10 cellular contexts compared by ENCODE assay signal in the genomic region with DNA sequence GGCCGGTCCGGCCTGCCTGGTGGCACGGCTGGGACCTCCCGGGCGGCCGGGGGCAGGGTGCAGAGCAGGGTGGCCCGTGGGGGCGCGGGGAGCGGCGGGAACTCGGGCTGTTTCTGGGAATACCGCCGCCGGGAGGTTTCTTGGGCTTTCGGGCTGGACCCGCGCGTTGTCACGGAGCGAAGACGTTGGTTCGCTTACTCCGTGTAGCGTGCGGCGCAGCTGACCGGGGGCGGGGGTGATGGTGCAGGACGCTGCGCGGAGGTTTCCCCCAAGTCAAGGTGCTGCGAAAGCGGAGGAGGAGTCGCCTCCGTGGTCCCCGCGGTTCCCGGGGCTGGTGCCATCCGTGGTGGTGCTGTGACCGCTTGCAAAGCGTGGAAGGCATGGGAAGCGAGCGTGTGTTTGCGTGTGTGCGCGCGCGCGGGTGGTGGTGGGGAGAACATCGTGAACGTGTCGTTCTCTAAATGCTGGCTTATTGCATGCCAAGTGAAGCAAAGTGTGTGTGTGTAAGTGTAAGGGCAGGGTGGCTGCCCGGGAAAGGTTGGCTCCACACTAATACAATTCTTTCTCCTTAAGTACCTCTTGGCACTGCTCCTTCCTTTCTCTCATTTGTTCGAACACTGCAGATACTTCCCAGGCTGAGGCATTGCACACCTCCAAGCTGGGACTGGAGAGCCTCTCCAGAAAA. TPM values are rescaled to one million over a fixed set of nuclear protein-coding genes. Genes with fewer than 3 reads are reported as not detected.
DNase-seq lines count a peak whose midpoint lies in the region; ATAC-seq, FAIRE-seq and TF ChIP-seq lines count a peak whose summit lies in the region.
"Had no signal": no experiment of that assay in that cellular context is flagged by ENCODE, and none has a peak within 500 bp of the region (broad histone marks: within the 10 kb centered on the region; RNA-seq: fewer than 3 reads in every experiment).

No MANE protein-coding gene starts in this region.

- H3K4me3 ChIP-seq in kidney (ENCODE audit: low read length in 2 of 2), result peak overlapping the region in 1 of 2 donors; percentile 39

- H3K9ac ChIP-seq in kidney (ENCODE audit: low read length in 2 of 2), result no peak overlapping the region

- peaks cover 19% of the 10 kb centered on the region for H3K27me3 Mint-ChIP-seq in central memory CD8-positive, alpha-beta T cell
- H3K27me3 Mint-ChIP-seq in stimulated activated naive B cell treated with anti-CD40 and anti-IgM and Interleukin-4, amounts not matched to agents 10 μg/mL and 1 μg/mL and 100 μg/mL, for 72 hours, result peaks cover 37 to 40% of the 10 kb centered on the region in 2 donors
- H3K27me3 Mint-ChIP-seq in CD4-positive, alpha-beta T cell, result peaks cover 42% of the 10 kb centered on the region

- H3K9me3 Mint-ChIP-seq in central memory CD8-positive, alpha-beta T cell, result no peaks in the 10 kb centered on the region
- no peaks in the 10 kb centered on the region for H3K9me3 Mint-ChIP-seq in stimulated activated naive B cell treated with anti-CD40 and anti-IgM and Interleukin-4, amounts not matched to agents 10 μg/mL and 1 μg/mL and 100 μg/mL, for 72 hours
- H3K9me3 Mint-ChIP-seq in CD4-positive, alpha-beta T cell, result no peaks in the 10 kb centered on the region

- ATAC-seq in central memory CD8-positive, alpha-beta T cell (replicated peaks; ENCODE audit: extremely low read depth, poor library complexity, severe bottlenecking), result no peak
- ATAC-seq in stimulated activated naive B cell treated with anti-CD40 and anti-IgM and Interleukin-4, amounts not matched to agents 10 μg/mL and 1 μg/mL and 100 μg/mL, for 72 hours (replicated peaks), result no peak
- ATAC-seq in HG03565 (IDR thresholded peaks at IDR 0.05; ENCODE audit: unreplicated experiment) (no peak), GM21515 (IDR thresholded peaks at IDR 0.05; ENCODE audit: unreplicated experiment) (no peak)
- ATAC-seq in CD4-positive, alpha-beta T cell (ENCODE audit: poor library complexity), result no peak

- H3K4me1 Mint-ChIP-seq in central memory CD8-positive, alpha-beta T cell, result peaks cover 11% of the 10 kb centered on the region
- peaks cover 6 to 14% of the 10 kb centered on the region in 2 donors for H3K4me1 Mint-ChIP-seq in stimulated activated naive B cell treated with anti-CD40 and anti-IgM and Interleukin-4, amounts not matched to agents 10 μg/mL and 1 μg/mL and 100 μg/mL, for 72 hours
- peaks cover 14% of the 10 kb centered on the region for H3K4me1 Mint-ChIP-seq in CD4-positive, alpha-beta T cell (ENCODE audit: low read depth)

- no peak for TF ChIP-seq CTCF in kidney (IDR thresholded peaks at IDR 0.05; ENCODE audit: borderline replicate concordance, extremely low read depth, insufficient read depth)
- no peak for TF ChIP-seq CTCF in CD4-positive, alpha-beta T cell (IDR thresholded peaks at IDR 0.05)

- no peaks in the 10 kb centered on the region for H3K9me3 ChIP-seq in kidney (ENCODE audit: control insufficient read depth in 1 of 2, low read length in 2 of 2)
- H3K9me3 ChIP-seq in CD4-positive, alpha-beta T cell (ENCODE audit: control insufficient read depth, low read length), result no peaks in the 10 kb centered on the region

- no peak for FAIRE-seq in kidney (lab: Jason Lieb, UNC)
- FAIRE-seq: A204.1, GM18507 had no signal

- H3K27ac Mint-ChIP-seq in central memory CD8-positive, alpha-beta T cell (ENCODE audit: low read depth), result no peak overlapping the region
- no peak overlapping the region for H3K27ac Mint-ChIP-seq in stimulated activated naive B cell treated with anti-CD40 and anti-IgM and Interleukin-4, amounts not matched to agents 10 μg/mL and 1 μg/mL and 100 μg/mL, for 72 hours
- H3K27ac Mint-ChIP-seq in CD4-positive, alpha-beta T cell, result no peak overlapping the region

- H3K27me3 ChIP-seq in CD4-positive, alpha-beta T cell (ENCODE audit: control insufficient read depth, insufficient read depth, low read length), result peaks cover 52% of the 10 kb centered on the region

- H3K36me3 Mint-ChIP-seq in central memory CD8-positive, alpha-beta T cell (ENCODE audit: insufficient read depth), result no peaks in the 10 kb centered on the region
- no peaks in the 10 kb centered on the region for H3K36me3 Mint-ChIP-seq in stimulated activated naive B cell treated with anti-CD40 and anti-IgM and Interleukin-4, amounts not matched to agents 10 μg/mL and 1 μg/mL and 100 μg/mL, for 72 hours
- no peaks in the 10 kb centered on the region for H3K36me3 Mint-ChIP-seq in CD4-positive, alpha-beta T cell (ENCODE audit: low read depth)

- CTCF ChIA-PET in CD4-positive, alpha-beta T cell (lab: Charles Lee), result interaction anchor here (1.1 kb wide), 1 partner anchor 18 kb away, joined by 3 read pairs; no protein-coding TSS in a partner anchor

- peaks cover 0 to 9% of the 10 kb centered on the region in 2 donors for H3K4me1 ChIP-seq in kidney (ENCODE audit: control insufficient read depth in 1 of 2, insufficient read depth in 1 of 2, low read depth in 1 of 2, low read length in 2 of 2)

- no peaks in the 10 kb centered on the region for H3K36me3 ChIP-seq in kidney (ENCODE audit: control insufficient read depth in 1 of 2, insufficient read depth in 2 of 2, low read length in 2 of 2)

- intact Hi-C loops in kidney (cut with DNase I), result no loop called here
- intact Hi-C loops in CD4-positive, alpha-beta T cell (cut with DNase I, micrococcal nuclease), result no loop called here

- no peak overlapping the region for H3K27ac ChIP-seq in kidney (ENCODE audit: low read depth in 2 of 2, low read length in 2 of 2)
- H3K27ac ChIP-seq in CD4-positive, alpha-beta T cell (ENCODE audit: low read depth, low read length), result no peak overlapping the region

- DNase-seq in NCI-H1105 treated with DMSO at 0.1 percent for 48 hours (lab: John Stamatoyannopoulos, UW) (peak; percentile 14), NCI-H1105 (lab: John Stamatoyannopoulos, UW) (no peak), kidney (peak; percentile 75)
- DNase-seq in central memory CD8-positive, alpha-beta T cell (ENCODE audit: low spot score in 2 of 2), result no peak
- DNase-seq in stimulated activated naive B cell treated with anti-CD40 and anti-IgM and Interleukin-4, amounts not matched to agents 10 μg/mL and 1 μg/mL and 100 μg/mL, for 72 hours, result no peak
- no peak for DNase-seq in CD4-positive, alpha-beta T cell

- peak overlapping the region; percentile 33 for H3K4me3 Mint-ChIP-seq in central memory CD8-positive, alpha-beta T cell
- H3K4me3 Mint-ChIP-seq in stimulated activated naive B cell treated with anti-CD40 and anti-IgM and Interleukin-4, amounts not matched to agents 10 μg/mL and 1 μg/mL and 100 μg/mL, for 72 hours, result peak overlapping the region; percentile 5 to 16
- H3K4me3 Mint-ChIP-seq in CD4-positive, alpha-beta T cell, result no peak overlapping the region

- POLR2A ChIA-PET in CD4-positive, alpha-beta T cell (lab: Charles Lee), result no interaction called here

RNA-seq across cellular contexts. Expression of a gene that starts 1.1 kb away (rescaled TPM):
- total RNA-seq in kidney, result 0.60 TPM
- 0.28 TPM for polyA plus RNA-seq in kidney (ENCODE audit: insufficient read depth, low read depth, low replicate concordance)
- not detected for total RNA-seq in CD4-positive, alpha-beta T cell

RNA-seq across cellular contexts. Expression of a gene that starts 38.8 kb away (rescaled TPM):
- total RNA-seq in kidney, result not detected
- polyA plus RNA-seq in kidney (ENCODE audit: insufficient read depth, low read depth, low replicate concordance), result not detected
- total RNA-seq in CD4-positive, alpha-beta T cell, result not detected

Comparison
In these comparisons a context has a peak if more than half of its experiments do, and no peak if none do; other contexts are left out.
1. DNase-seq: peak in NCI-H1105 treated with DMSO at 0.1 percent for 48 hours (single experiment) and kidney (single experiment); none in NCI-H1105 (single experiment), central memory CD8-positive, alpha-beta T cell (0 of 2), stimulated activated naive B cell treated with anti-CD40 and anti-IgM and Interleukin-4, amounts not matched to agents 10 μg/mL and 1 μg/mL and 100 μg/mL, for 72 hours (single experiment) and CD4-positive, alpha-beta T cell (0 of 10).